In genomic region chr4:125317526-125317880, GRCh38 we compare ENCODE assay signal across 7 cellular contexts. TPM values are rescaled to one million over a fixed set of nuclear protein-coding genes. Genes with fewer than 3 reads are reported as not detected.
DNase-seq lines count a peak whose midpoint lies in the region; ATAC-seq and TF ChIP-seq lines count a peak whose summit lies in the region.

No MANE protein-coding gene starts in this region.

- DNase-seq in GM13977 (ENCODE audit: low spot score) (no peak), right cardiac atrium (peak; percentile 69 to 88 (median 73)), posterior vena cava (ENCODE audit: low spot score) (peak; percentile 81), CD1c-positive myeloid dendritic cell (ENCODE audit: extremely low spot score) (no peak)
- peak; percentile 11 for DNase-seq in activated CD4-positive, alpha-beta memory T cell treated with anti-CD3 and anti-CD28 coated beads for 36 hours
- no peak for DNase-seq in effector memory CD4-positive, alpha-beta T cell

- WGBS in right cardiac atrium, result 2% methylated on average over 23 of the region's 23 CpGs

- H3K36me3 Mint-ChIP-seq in activated CD4-positive, alpha-beta memory T cell treated with anti-CD3 and anti-CD28 coated beads for 36 hours, result no peaks in the 10 kb centered on the region

- peak overlapping the region; percentile 81 for H3K4me3 ChIP-seq in right cardiac atrium (ENCODE audit: low read length)
- H3K4me3 ChIP-seq in effector memory CD4-positive, alpha-beta T cell (ENCODE audit: insufficient read depth, low read depth, low read length, poor library complexity, severe bottlenecking), result no peak overlapping the region

- intact Hi-C loops in activated CD4-positive, alpha-beta memory T cell treated with anti-CD3 and anti-CD28 coated beads for 36 hours (cut with micrococcal nuclease), result loop anchor here (10.0 kb wide), 2 partner anchors 427 to 1807 kb away; no protein-coding TSS in a partner anchor
- intact Hi-C loops in right cardiac atrium (cut with DNase I), result loop anchor here in 2 of 4 donors (5.0 to 10.0 kb wide), 2 partner anchors 425 to 1287 kb away; no protein-coding TSS in a partner anchor
- intact Hi-C loops in posterior vena cava (cut with DNase I), result no loop called here

- H3K4me1 Mint-ChIP-seq in activated CD4-positive, alpha-beta memory T cell treated with anti-CD3 and anti-CD28 coated beads for 36 hours (ENCODE audit: low read depth), result peaks cover 27% of the 10 kb centered on the region

- TF ChIP-seq CTCF in GM13977 (IDR thresholded peaks at IDR 0.05; ENCODE audit: extremely low read depth, insufficient read depth, missing control alignments), result peak; percentile 38

- no peaks in the 10 kb centered on the region for H3K9me3 Mint-ChIP-seq in activated CD4-positive, alpha-beta memory T cell treated with anti-CD3 and anti-CD28 coated beads for 36 hours

- H3K27me3 Mint-ChIP-seq in activated CD4-positive, alpha-beta memory T cell treated with anti-CD3 and anti-CD28 coated beads for 36 hours, result peaks cover 60% of the 10 kb centered on the region

- H3K4me3 Mint-ChIP-seq in activated CD4-positive, alpha-beta memory T cell treated with anti-CD3 and anti-CD28 coated beads for 36 hours, result no peak overlapping the region

- H3K27me3 ChIP-seq in right cardiac atrium (ENCODE audit: control insufficient read depth, insufficient read depth), result no peaks in the 10 kb centered on the region
- peaks cover 16% of the 10 kb centered on the region for H3K27me3 ChIP-seq in effector memory CD4-positive, alpha-beta T cell (replicated peaks; ENCODE audit: control insufficient read depth, insufficient read depth, low read length, poor library complexity, severe bottlenecking)

- CTCF ChIA-PET in activated CD4-positive, alpha-beta memory T cell treated with anti-CD3 and anti-CD28 coated beads for 36 hours (lab: Charles Lee), result no interaction called here

- ATAC-seq in right cardiac atrium, result peak in 1 of 2 donors; percentile 22
- ATAC-seq in HG03520 (IDR thresholded peaks at IDR 0.05; ENCODE audit: unreplicated experiment), result no peak

- no peaks in the 10 kb centered on the region for H3K36me3 ChIP-seq in effector memory CD4-positive, alpha-beta T cell (ENCODE audit: control insufficient read depth, insufficient read depth, low read length)

- POLR2A ChIA-PET in activated CD4-positive, alpha-beta memory T cell treated with anti-CD3 and anti-CD28 coated beads for 36 hours (lab: Charles Lee), result no interaction called here

- no peak overlapping the region for H3K27ac Mint-ChIP-seq in activated CD4-positive, alpha-beta memory T cell treated with anti-CD3 and anti-CD28 coated beads for 36 hours

- H3K27ac ChIP-seq in right cardiac atrium (ENCODE audit: low read length), result peak overlapping the region; percentile 26
- no peak overlapping the region for H3K27ac ChIP-seq in effector memory CD4-positive, alpha-beta T cell (ENCODE audit: insufficient read depth, low read length, poor library complexity, severe bottlenecking)

- peaks cover 6% of the 10 kb centered on the region for H3K4me1 ChIP-seq in right cardiac atrium (ENCODE audit: control insufficient read depth, insufficient read depth, low read length)
- peaks cover 24% of the 10 kb centered on the region for H3K4me1 ChIP-seq in effector memory CD4-positive, alpha-beta T cell (ENCODE audit: control insufficient read depth, insufficient read depth, low read length, poor library complexity, severe bottlenecking)

- no peaks in the 10 kb centered on the region for H3K9me3 ChIP-seq in right cardiac atrium (ENCODE audit: control insufficient read depth, low read length)
- H3K9me3 ChIP-seq in effector memory CD4-positive, alpha-beta T cell (ENCODE audit: control insufficient read depth, low read length), result no peaks in the 10 kb centered on the region

- in situ Hi-C loops in GM13977 (cut with MboI; ENCODE audit: low pct_unique_long_range_greater_than_20kb, low sequenced_read_pairs, unreplicated experiment), result no loop called here

RNA-seq across cellular contexts. Expression of gene FAT4, which starts 2.7 kb away (rescaled TPM):
- not detected for total RNA-seq in activated CD4-positive, alpha-beta memory T cell treated with anti-CD3 and anti-CD28 coated beads for 36 hours
- total RNA-seq in right cardiac atrium (10 to 100 TPM; 13.0 to 18.7 (median 13.6) TPM), posterior vena cava (10 to 100 TPM; 22.8 to 24.1 TPM)
- polyA plus RNA-seq in right cardiac atrium, result 2.8 TPM

Comparison
In these comparisons a context has a peak if more than half of its experiments do, and no peak if none do; other contexts are left out.
1. DNase-seq: peak in activated CD4-positive, alpha-beta memory T cell treated with anti-CD3 and anti-CD28 coated beads for 36 hours (single experiment), right cardiac atrium (3 of 3) and posterior vena cava (single experiment); none in GM13977 (single experiment), CD1c-positive myeloid dendritic cell (single experiment) and effector memory CD4-positive, alpha-beta T cell (0 of 3).
2. RNA of gene FAT4, which starts 2.7 kb away (total RNA-seq): 22.8 to 24.1 TPM in posterior vena cava and 13.0 to 18.7 TPM in right cardiac atrium; not detected in activated CD4-positive, alpha-beta memory T cell treated with anti-CD3 and anti-CD28 coated beads for 36 hours; every median in the first group is over 10 times any median in the second.